20 cellular contexts compared by ENCODE assay signal in genomic region chr14:86673523-86673969, GRCh38.
DNase-seq lines count a peak whose midpoint lies in the region; ATAC-seq, FAIRE-seq and TF ChIP-seq lines count a peak whose summit lies in the region.
"Had no signal": no experiment of that assay in that cellular context is flagged by ENCODE, and none has a peak within 500 bp of the region (broad histone marks: within the 10 kb centered on the region; RNA-seq: fewer than 3 reads in every experiment).

No MANE protein-coding gene starts in this region.

- FAIRE-seq in keratinocyte (lab: Jason Lieb, UNC): peak; percentile 98
- FAIRE-seq: RCC 7860 had no signal

- H3T11ph ChIP-seq in H9 (ENCODE audit: low read length): no peak overlapping the region

- H2AFZ ChIP-seq in H9 (ENCODE audit: low read length): peak overlapping the region; percentile 52
- H2AFZ ChIP-seq in keratinocyte (ENCODE audit: control insufficient read depth, low read length): peak overlapping the region; percentile 78

- H4K20me1 ChIP-seq in H9 (ENCODE audit: control insufficient read depth, insufficient read depth, insufficient read length): no peaks in the 10 kb centered on the region
- no peaks in the 10 kb centered on the region for H4K20me1 ChIP-seq in keratinocyte (ENCODE audit: control insufficient read depth, extremely low read depth, insufficient read depth, low read length)

- TF ChIP-seq POLR2A in prostate gland (IDR thresholded peaks at IDR 0.05): no peak

- H3K36me3 Mint-ChIP-seq in H9 (ENCODE audit: insufficient read depth in 1 of 3, low read depth in 3 of 3): no peaks in the 10 kb centered on the region; a peak in 1 of 7 replicates
- H3K36me3 Mint-ChIP-seq: stimulated activated naive B cell treated with anti-CD40 and anti-IgM and Interleukin-4, amounts not matched to agents 10 μg/mL and 1 μg/mL and 100 μg/mL, for 72 hours had no signal

- no peaks in the 10 kb centered on the region for H3K79me1 ChIP-seq in H9 (ENCODE audit: insufficient read depth, low read depth, low read length, poor library complexity, severe bottlenecking)

- H3K9ac ChIP-seq in H9 (ENCODE audit: extremely low read depth, insufficient read length, low read length) (no peak overlapping the region), keratinocyte (ENCODE audit: control insufficient read depth, extremely low read depth, insufficient read depth, low read length) (no peak overlapping the region)

- no peaks in the 10 kb centered on the region for H3K36me3 ChIP-seq in keratinocyte (ENCODE audit: control insufficient read depth in 2 of 2, extremely low read depth in 1 of 2, insufficient read depth in 2 of 2, low read length in 2 of 2)
- no peaks in the 10 kb centered on the region for H3K36me3 ChIP-seq in prostate gland

- H3K23ac ChIP-seq in H9 (ENCODE audit: insufficient read length, low read depth, low read length): no peak overlapping the region

- H2BK120ac ChIP-seq in H9 (ENCODE audit: low read depth, low read length, poor library complexity, severe bottlenecking): no peak overlapping the region

- no peak overlapping the region for H3K27ac ChIP-seq in H9 (ENCODE audit: insufficient read length, low read depth, low read length)
- H3K27ac ChIP-seq in keratinocyte (ENCODE audit: control insufficient read depth, insufficient read depth, low read length): peak overlapping the region; percentile 19
- no peak overlapping the region for H3K27ac ChIP-seq in prostate gland

- H3K4me3 ChIP-seq in keratinocyte (ENCODE audit: control insufficient read depth in 2 of 3, extremely low read depth in 1 of 3, insufficient read depth in 2 of 3, low read depth in 1 of 3, low read length in 3 of 3): no peak overlapping the region
- H3K4me3 ChIP-seq in prostate gland: no peak overlapping the region

- H3K18ac ChIP-seq in H9 (ENCODE audit: insufficient read length, low read depth, low read length): no peak overlapping the region

- H2BK20ac ChIP-seq in H9 (ENCODE audit: low read depth, low read length, poor library complexity, severe bottlenecking): no peak overlapping the region

- H3K4me1 ChIP-seq in H9 (ENCODE audit: insufficient read depth, low read length) (no peaks in the 10 kb centered on the region), keratinocyte (ENCODE audit: control insufficient read depth, extremely low read depth, insufficient read depth, low read length) (peaks cover 8% of the 10 kb centered on the region), prostate gland (replicated peaks) (no peaks in the 10 kb centered on the region)

- H3K56ac ChIP-seq in H9 (ENCODE audit: insufficient read length, low read depth, low read length): no peak overlapping the region

- H2BK15ac ChIP-seq in H9 (ENCODE audit: low read depth, low read length): no peak overlapping the region

- H2BK12ac ChIP-seq in H9 (ENCODE audit: insufficient read length, low read depth, low read length): no peak overlapping the region

- no peak for ATAC-seq in GM21786 (IDR thresholded peaks at IDR 0.05; ENCODE audit: unreplicated experiment)
- no peak for ATAC-seq in GM21576 (IDR thresholded peaks at IDR 0.05; ENCODE audit: unreplicated experiment)
- ATAC-seq in left cardiac atrium: no peak
- ATAC-seq: left ventricle myocardium superior; naive thymus-derived CD4-positive, alpha-beta T cell; stimulated activated naive B cell treated with anti-CD40 and anti-IgM and Interleukin-4, amounts not matched to agents 10 μg/mL and 1 μg/mL and 100 μg/mL, for 72 hours had no signal

- TF ChIP-seq CTCF in H9 (conservative IDR thresholded peaks at IDR 0.05) (no peak), keratinocyte (optimal IDR thresholded peaks at IDR 0.05 in 1 of 3, IDR thresholded peaks at IDR 0.05 in 1 of 3, conservative IDR thresholded peaks at IDR 0.05 in 1 of 3; ENCODE audit: extremely low read depth in 1 of 3, insufficient read depth in 2 of 3, low read length in 3 of 3) (no peak), prostate gland (IDR thresholded peaks at IDR 0.05) (no peak)

- intact Hi-C loops in prostate gland (cut with DNase I) (no loop called here), left cardiac atrium (cut with DNase I) (no loop called here)

- H3K14ac ChIP-seq in H9 (ENCODE audit: insufficient read depth, low read length): no peak overlapping the region

- H4K8ac ChIP-seq in H9 (replicated peaks; ENCODE audit: insufficient read length, low read depth, low read length): no peak overlapping the region

- H4K5ac ChIP-seq in H9 (ENCODE audit: insufficient read length, low read depth, low read length): no peak overlapping the region

- H3K9me1 ChIP-seq in keratinocyte (ENCODE audit: control insufficient read depth, extremely low read depth, insufficient read depth, low read length): no peaks in the 10 kb centered on the region

- no peaks in the 10 kb centered on the region for H3K9me3 Mint-ChIP-seq in H9

- H3K27me3 Mint-ChIP-seq in H9 (ENCODE audit: low read depth): no peaks in the 10 kb centered on the region
- H3K27me3 Mint-ChIP-seq: naive thymus-derived CD4-positive, alpha-beta T cell; stimulated activated naive B cell treated with anti-CD40 and anti-IgM and Interleukin-4, amounts not matched to agents 10 μg/mL and 1 μg/mL and 100 μg/mL, for 72 hours had no signal

- peaks cover 7 to 9% of the 10 kb centered on the region in 2 experiments for H3K4me1 Mint-ChIP-seq in H9
- H3K4me1 Mint-ChIP-seq: naive thymus-derived CD4-positive, alpha-beta T cell; stimulated activated naive B cell treated with anti-CD40 and anti-IgM and Interleukin-4, amounts not matched to agents 10 μg/mL and 1 μg/mL and 100 μg/mL, for 72 hours had no signal

- no peaks in the 10 kb centered on the region for H3K23me2 ChIP-seq in H9 (ENCODE audit: insufficient read length, low read depth, low read length, poor library complexity, severe bottlenecking)

- peak overlapping the region in 1 of 3 experiments; percentile 22; a peak in 1 of 7 replicates for H3K27ac Mint-ChIP-seq in H9
- H3K27ac Mint-ChIP-seq: naive thymus-derived CD4-positive, alpha-beta T cell; stimulated activated naive B cell treated with anti-CD40 and anti-IgM and Interleukin-4, amounts not matched to agents 10 μg/mL and 1 μg/mL and 100 μg/mL, for 72 hours had no signal

- H3K9me3 ChIP-seq in H9 (ENCODE audit: control insufficient read depth, low read depth, low read length) (no peaks in the 10 kb centered on the region), keratinocyte (ENCODE audit: control insufficient read depth, low read depth, low read length) (no peaks in the 10 kb centered on the region), prostate gland (no peaks in the 10 kb centered on the region)

- dilution Hi-C loops in keratinocyte (cut with MboI; ENCODE audit: extremely low pct_ligation_motif_present, low sequenced_read_pairs): no loop called here

- no peak overlapping the region for H3K4me3 Mint-ChIP-seq in H9
- H3K4me3 Mint-ChIP-seq: naive thymus-derived CD4-positive, alpha-beta T cell; stimulated activated naive B cell treated with anti-CD40 and anti-IgM and Interleukin-4, amounts not matched to agents 10 μg/mL and 1 μg/mL and 100 μg/mL, for 72 hours had no signal

- no peak overlapping the region for H2AK5ac ChIP-seq in H9 (ENCODE audit: insufficient read length, low read length)

- H4K91ac ChIP-seq in H9 (ENCODE audit: insufficient read length, low read depth, low read length): no peak overlapping the region

- DNase-seq in H9 (no peak), NCI-H2171 treated with DMSO at 0.1 percent for 48 hours (lab: John Stamatoyannopoulos, UW) (peak; percentile 76), keratinocyte (ENCODE audit: low read depth, low spot score) (peak; percentile 11), prostate gland (ENCODE audit: low spot score) (peak; percentile 4), inferior parietal cortex (ENCODE audit: extremely low spot score) (no peak), left cardiac atrium (no peak)
- DNase-seq: activated CD4-positive, alpha-beta T cell treated with anti-CD3 and anti-CD28 coated beads for 4 hours; activated CD8-positive, alpha-beta memory T cell treated with anti-CD3 and anti-CD28 coated beads, Interleukin-2, amount 50 U/mL, for 4 hours; activated naive CD4-positive, alpha-beta T cell; left ventricle myocardium superior; naive thymus-derived CD4-positive, alpha-beta T cell; NCI-H2081 treated with DMSO at 0.1 percent for 48 hours; NCI-H82; retina; stimulated activated CD4-positive, alpha-beta T cell treated with anti-CD3 and anti-CD28 coated beads, Interleukin-15, amount 100 ng/mL, for 24 hours; stimulated activated naive B cell treated with anti-CD40 and anti-IgM and Interleukin-4, amounts not matched to agents 10 μg/mL and 1 μg/mL and 100 μg/mL, for 72 hours; trophoblast cell had no signal

- H2BK5ac ChIP-seq in H9 (ENCODE audit: insufficient read length, low read length): no peak overlapping the region

- no peak overlapping the region for H3K4ac ChIP-seq in H9 (ENCODE audit: low read depth, low read length)

- H3K4me2 ChIP-seq in H9 (ENCODE audit: insufficient read depth, insufficient read length, low read length): no peak overlapping the region
- H3K4me2 ChIP-seq in keratinocyte (ENCODE audit: control insufficient read depth, extremely low read depth, insufficient read depth, low read depth, low read length): peak overlapping the region; percentile 6

- H3K79me2 ChIP-seq in H9 (ENCODE audit: insufficient read depth, low read length) (no peaks in the 10 kb centered on the region), keratinocyte (ENCODE audit: control insufficient read depth, insufficient read depth, low read length) (no peaks in the 10 kb centered on the region)

- H3K27me3 ChIP-seq in H9 (ENCODE audit: insufficient read depth, low read length): no peaks in the 10 kb centered on the region
- H3K27me3 ChIP-seq in keratinocyte (ENCODE audit: control insufficient read depth, extremely low read depth, insufficient read depth, low read length): no peaks in the 10 kb centered on the region
- no peaks in the 10 kb centered on the region for H3K27me3 ChIP-seq in prostate gland (replicated peaks; ENCODE audit: insufficient read depth)

Comparison
In these comparisons a context has a peak if more than half of its experiments do, and no peak if none do; other contexts are left out.
1. DNase-seq: peak in NCI-H2171 treated with DMSO at 0.1 percent for 48 hours (single experiment), keratinocyte (single experiment) and prostate gland (single experiment); none in H9 (single experiment), inferior parietal cortex (single experiment) and left cardiac atrium (single experiment).